ENCODE assay signal across 10 cellular contexts in genomic region chr22:20520093-20520511, GRCh38. TPM values are rescaled to one million over a fixed set of nuclear protein-coding genes. Genes with fewer than 3 reads are reported as not detected.
DNase-seq lines count a peak whose midpoint lies in the region; ATAC-seq, FAIRE-seq and TF ChIP-seq lines count a peak whose summit lies in the region.
"Had no signal": no experiment of that assay in that cellular context is flagged by ENCODE, and none has a peak within 500 bp of the region (broad histone marks: within the 10 kb centered on the region; RNA-seq: fewer than 3 reads in every experiment).

No MANE protein-coding gene starts in this region.

- H3K27ac ChIP-seq in ACC112 (ENCODE audit: low read depth, low read length): peak overlapping the region; percentile 90
- H3K27ac ChIP-seq in mesodermal cell (ENCODE audit: low read depth, low read length, severe bottlenecking): peak overlapping the region; percentile 66
- H3K27ac ChIP-seq: neutrophil had no signal

- H3K4me1 ChIP-seq in ACC112 (ENCODE audit: control insufficient read depth, insufficient read depth, low read length, unreplicated experiment) (peaks cover 50% of the 10 kb centered on the region), mesodermal cell (ENCODE audit: control insufficient read depth, insufficient read depth, low read length, poor library complexity, severe bottlenecking) (peaks cover 70% of the 10 kb centered on the region)

- H3K27me3 Mint-ChIP-seq in activated naive CD8-positive, alpha-beta T cell treated with anti-CD3 and anti-CD28 coated beads, Interleukin-2, amount 50 U/mL, for 24 hours: no peaks in the 10 kb centered on the region

- H3K4me3 Mint-ChIP-seq in activated naive CD8-positive, alpha-beta T cell treated with anti-CD3 and anti-CD28 coated beads, Interleukin-2, amount 50 U/mL, for 24 hours: peak overlapping the region; percentile 15

- H2AFZ ChIP-seq in ACC112 (ENCODE audit: low read length, unreplicated experiment): no peak overlapping the region

- H3K27ac Mint-ChIP-seq in activated naive CD8-positive, alpha-beta T cell treated with anti-CD3 and anti-CD28 coated beads, Interleukin-2, amount 50 U/mL, for 24 hours: peak overlapping the region; percentile 82

- H3K36me3 ChIP-seq in ACC112 (ENCODE audit: insufficient read depth, low read length) (no peaks in the 10 kb centered on the region; the same call in 1 of the 2 replicates), mesodermal cell (ENCODE audit: control insufficient read depth, insufficient read depth, low read length) (peaks cover 78% of the 10 kb centered on the region)

- FAIRE-seq in H54 (lab: Jason Lieb, UNC): no peak

- H3K27me3 ChIP-seq in ACC112 (ENCODE audit: insufficient read depth, low read length): no peaks in the 10 kb centered on the region
- H3K27me3 ChIP-seq: neutrophil had no signal

- no peak overlapping the region for H3K4me3 ChIP-seq in ACC112 (ENCODE audit: low read depth, low read length)
- no peak overlapping the region for H3K4me3 ChIP-seq in mesodermal cell (ENCODE audit: extremely low read depth, insufficient read depth, low read length, poor library complexity, severe bottlenecking)

- no peak for TF ChIP-seq POLR2A in H54 (IDR thresholded peaks at IDR 0.05; ENCODE audit: low read depth, low read length)

- ATAC-seq in activated naive CD8-positive, alpha-beta T cell treated with anti-CD3 and anti-CD28 coated beads, Interleukin-2, amount 50 U/mL, for 24 hours: peak; percentile 94
- ATAC-seq in GM19463 (IDR thresholded peaks at IDR 0.05; ENCODE audit: unreplicated experiment): no peak

- peaks cover 79% of the 10 kb centered on the region for H3K79me2 ChIP-seq in ACC112 (ENCODE audit: control insufficient read depth, insufficient read depth, low read length, unreplicated experiment)

- peaks cover 44% of the 10 kb centered on the region for H3K36me3 Mint-ChIP-seq in activated naive CD8-positive, alpha-beta T cell treated with anti-CD3 and anti-CD28 coated beads, Interleukin-2, amount 50 U/mL, for 24 hours (ENCODE audit: low read depth)

- WGBS in mesodermal cell (ENCODE audit: insufficient coverage in 2 of 2), 2 experiments: 60 to 65% methylated on average over 4 to 6 of the region's 7 CpGs

- H3K9me3 ChIP-seq in mesodermal cell (ENCODE audit: control insufficient read depth, low read length): no peaks in the 10 kb centered on the region
- H3K9me3 ChIP-seq: neutrophil had no signal

- DNase-seq in HT1080 (ENCODE audit: low read depth): peak; percentile 97
- DNase-seq in activated naive CD8-positive, alpha-beta T cell treated with anti-CD3 and anti-CD28 coated beads, Interleukin-2, amount 50 U/mL, for 24 hours: peak; percentile 58
- no peak for DNase-seq in NCI-H774 (lab: John Stamatoyannopoulos, UW)
- no peak for DNase-seq in H54 (ENCODE audit: insufficient read length, low spot score)
- no peak for DNase-seq in NCI-H1930 (lab: John Stamatoyannopoulos, UW)
- DNase-seq: NCI-H526 treated with DMSO at 0.1 percent for 48 hours had no signal

- H3K9me3 Mint-ChIP-seq in activated naive CD8-positive, alpha-beta T cell treated with anti-CD3 and anti-CD28 coated beads, Interleukin-2, amount 50 U/mL, for 24 hours: no peaks in the 10 kb centered on the region

- peaks cover 84% of the 10 kb centered on the region for H3K4me1 Mint-ChIP-seq in activated naive CD8-positive, alpha-beta T cell treated with anti-CD3 and anti-CD28 coated beads, Interleukin-2, amount 50 U/mL, for 24 hours

RNA-seq across cellular contexts. Expression of gene MED15, which starts 12.7 kb away (rescaled TPM):
- total RNA-seq in HT1080 (2014; rRNA removed; shearing (Covaris generic)): 43.2 and 59.4 TPM in 2 replicates
- polyA plus RNA-seq in HT1080 (2015; cell fraction: cytosol; rRNA removed): 94.1 and 100 TPM in 2 replicates
- polyA plus RNA-seq in HT1080 (2015; cell fraction: nucleus; rRNA removed): 155 and 172 TPM in 2 replicates
- polyA plus RNA-seq in mesodermal cell (2013, experiment 1 of 2): 83.8 TPM
- 71.0 TPM for polyA plus RNA-seq in mesodermal cell (2013, experiment 2 of 2)

RNA-seq across cellular contexts. Expression of gene KLHL22, which starts 24.5 kb away (rescaled TPM):
- 5.7 and 7.9 TPM in 2 replicates for total RNA-seq in HT1080 (2014; rRNA removed; shearing (Covaris generic))
- 4.6 and 6.9 TPM in 2 replicates for polyA plus RNA-seq in HT1080 (2015; cell fraction: cytosol; rRNA removed)
- 16.1 and 18.6 TPM in 2 replicates for polyA plus RNA-seq in HT1080 (2015; cell fraction: nucleus; rRNA removed)
- polyA plus RNA-seq in mesodermal cell (2013, experiment 1 of 2): 17.7 TPM
- polyA plus RNA-seq in mesodermal cell (2013, experiment 2 of 2): 17.0 TPM

Comparison
In these comparisons a context has a peak if more than half of its experiments do, and no peak if none do; other contexts are left out.
1. DNase-seq: peak in HT1080 (single experiment) and activated naive CD8-positive, alpha-beta T cell treated with anti-CD3 and anti-CD28 coated beads, Interleukin-2, amount 50 U/mL, for 24 hours (single experiment); none in NCI-H774 (single experiment), H54 (single experiment) and NCI-H1930 (0 of 2).